27 cellular contexts compared by ENCODE assay signal in genomic region chr20:10939297-10939949, GRCh38.
DNase-seq lines count a peak whose midpoint lies in the region; ATAC-seq and TF ChIP-seq lines count a peak whose summit lies in the region.
"Had no signal": no experiment of that assay in that cellular context is flagged by ENCODE, and none has a peak within 500 bp of the region (broad histone marks: within the 10 kb centered on the region; RNA-seq: fewer than 3 reads in every experiment).

No MANE protein-coding gene starts in this region.

- no peak overlapping the region for H3K4ac ChIP-seq in IMR-90 (ENCODE audit: low read depth, low read length)

- H3K9me3 ChIP-seq in IMR-90 (ENCODE audit: control insufficient read depth, insufficient read depth, low read length) (no peaks in the 10 kb centered on the region), upper lobe of left lung (no peaks in the 10 kb centered on the region)
- H3K9me3 ChIP-seq: esophagus squamous epithelium, psoas muscle, SJCRH30, tibial artery had no signal

- no peak overlapping the region for H3K14ac ChIP-seq in IMR-90 (replicated peaks; ENCODE audit: low read depth, low read length)

- H4K5ac ChIP-seq in IMR-90 (ENCODE audit: low read depth, low read length) = no peak overlapping the region

- H3K9me1 ChIP-seq in IMR-90 (ENCODE audit: insufficient read depth, low read length) = no peaks in the 10 kb centered on the region

- no peak overlapping the region for H2BK120ac ChIP-seq in IMR-90 (ENCODE audit: low read depth, low read length)

- intact Hi-C loops in IMR-90 (cut with micrococcal nuclease) = no loop called here

- no peak for ATAC-seq in IMR-90 (ENCODE audit: low read depth)
- no peak for ATAC-seq in upper lobe of left lung (ENCODE audit: low FRiP score in 2 of 2)
- ATAC-seq in GM19467 (IDR thresholded peaks at IDR 0.05; ENCODE audit: unreplicated experiment) = no peak
- ATAC-seq: CD8-positive, alpha-beta T cell; left colon; natural killer cell treated with Interleukin-12 subunit alpha and Interleukin-12 subunit beta and Interleukin-15 and Interleukin-18, amount 100 ng/mL, for 72 hours; psoas muscle had no signal

- TF ChIP-seq EP300 in upper lobe of left lung (IDR thresholded peaks at IDR 0.05) = no peak

- no peak overlapping the region for H2BK5ac ChIP-seq in IMR-90 (ENCODE audit: low read depth, low read length, poor library complexity, severe bottlenecking)

- no TSS peak for BruUV-seq in IMR-90 (replicated peaks; lab: Mats Ljungman, UMichigan)

- WGBS in IMR-90 (ENCODE audit: extremely low coverage in 2 of 2, insufficient read length in 1 of 2), 2 experiments = no CpG with 5 or more reads among the region's 2 CpGs
- WGBS in upper lobe of left lung, 2 donors = 97 to 100% methylated on average over 2 of the region's 2 CpGs

- POLR2A ChIA-PET in IMR-90 (lab: Charles Lee; ENCODE audit: unreplicated experiment) = no interaction called here

- dilution Hi-C loops in IMR-90 (cut with HindIII; ENCODE audit: low sequenced_read_pairs, unreplicated experiment) = no loop called here

- no peak overlapping the region for H3K18ac ChIP-seq in IMR-90 (ENCODE audit: low read depth, low read length)

- TF ChIP-seq POLR2A in IMR-90 (IDR thresholded peaks at IDR 0.05; ENCODE audit: low read depth, low read length) = no peak
- TF ChIP-seq POLR2A in upper lobe of left lung (IDR thresholded peaks at IDR 0.05) = no peak

- DNase-seq in IMR-90 = peak; percentile 22
- DNase-seq in brain microvascular endothelial cell = peak; percentile 43
- peak; percentile 44 for DNase-seq in fibroblast of mammary gland (ENCODE audit: low read depth)
- DNase-seq in GM03348 (ENCODE audit: low spot score) = no peak
- DNase-seq in upper lobe of left lung = no peak
- DNase-seq in NCI-H2107 (lab: John Stamatoyannopoulos, UW) = no peak
- DNase-seq: activated CD4-positive, alpha-beta T cell treated with anti-CD3 and anti-CD28 coated beads for 48 hours; activated T-cell treated with anti-CD3 and anti-CD28 coated beads for 4 hours; caudate nucleus; CD8-positive, alpha-beta T cell; DMS 273 treated with DMSO at 0.1 percent for 48 hours; esophagus squamous epithelium; hippocampal formation; KG1; left colon; MV-4-11; NCI-H1436; NCI-H446; NCI-H748 treated with DMSO at 0.1 percent for 48 hours; occipital lobe; psoas muscle; SJCRH30; stimulated activated CD4-positive, alpha-beta T cell treated with anti-CD3 and anti-CD28 coated beads, Interleukin-4, amount 100 ng/mL, for 24 hours; tibial artery had no signal

- no peak overlapping the region for H2AK5ac ChIP-seq in IMR-90 (ENCODE audit: low read depth, low read length)

- CTCF ChIA-PET in IMR-90 (lab: Yijun Ruan, JAX) = no interaction called here

- H3K79me2 ChIP-seq in ACC112 (ENCODE audit: control insufficient read depth, insufficient read depth, low read length, unreplicated experiment) = no peaks in the 10 kb centered on the region

- H2BK15ac ChIP-seq in IMR-90 (ENCODE audit: low read depth, low read length) = no peak overlapping the region

- no peak overlapping the region for H3K56ac ChIP-seq in IMR-90 (ENCODE audit: extremely low read depth, insufficient read depth, low read length)

- peak overlapping the region; percentile 34; the same call in 1 of the 2 replicates for H3K4me3 ChIP-seq in ACC112 (ENCODE audit: low read depth, low read length)
- no peak overlapping the region for H3K4me3 ChIP-seq in IMR-90 (ENCODE audit: insufficient read depth, low read depth, low read length)
- no peak overlapping the region for H3K4me3 ChIP-seq in brain microvascular endothelial cell (ENCODE audit: low read depth, low read length)
- no peak overlapping the region for H3K4me3 ChIP-seq in fibroblast of mammary gland (ENCODE audit: control insufficient read depth, low read depth, low read length)
- H3K4me3 ChIP-seq in upper lobe of left lung = no peak overlapping the region
- H3K4me3 ChIP-seq: esophagus squamous epithelium, psoas muscle, SJCRH30, tibial artery had no signal

- no peak overlapping the region for H4K8ac ChIP-seq in IMR-90 (ENCODE audit: low read depth in 2 of 2, low read length in 2 of 2)

- TF ChIP-seq CTCF in IMR-90 (conservative IDR thresholded peaks at IDR 0.05; ENCODE audit: low read depth, low read length) = no peak
- no peak for TF ChIP-seq CTCF in brain microvascular endothelial cell (IDR thresholded peaks at IDR 0.05; ENCODE audit: low read depth, low read length, missing control alignments)
- TF ChIP-seq CTCF in fibroblast of mammary gland (conservative IDR thresholded peaks at IDR 0.05; ENCODE audit: control insufficient read depth, insufficient read depth, low read depth, low read length) = no peak
- no peak for TF ChIP-seq CTCF in upper lobe of left lung (IDR thresholded peaks at IDR 0.05)

- in situ Hi-C loops in IMR-90 (cut with MboI; ENCODE audit: low sequenced_read_pairs) (no loop called here), brain microvascular endothelial cell (cut with HindIII; ENCODE audit: low pct_ligation_motif_present, low sequenced_read_pairs) (no loop called here)

- H3K27me3 ChIP-seq in ACC112 (ENCODE audit: insufficient read depth, low read length) = no peaks in the 10 kb centered on the region
- no peaks in the 10 kb centered on the region; the same call in 1 of the 2 replicates for H3K27me3 ChIP-seq in IMR-90 (ENCODE audit: control insufficient read depth, insufficient read depth, low read length)
- H3K27me3 ChIP-seq in brain microvascular endothelial cell (replicated peaks) = no peaks in the 10 kb centered on the region
- no peaks in the 10 kb centered on the region for H3K27me3 ChIP-seq in upper lobe of left lung
- H3K27me3 ChIP-seq: esophagus squamous epithelium, SJCRH30, tibial artery had no signal

- no peaks in the 10 kb centered on the region for H3K79me1 ChIP-seq in IMR-90 (ENCODE audit: low read depth in 1 of 2, low read length in 2 of 2)

- no peak overlapping the region for H2AK9ac ChIP-seq in IMR-90 (replicated peaks; ENCODE audit: low read depth, low read length, poor library complexity)

- H3K4me1 ChIP-seq in ACC112 (ENCODE audit: control insufficient read depth, insufficient read depth, low read length, unreplicated experiment) (peaks cover 13% of the 10 kb centered on the region), IMR-90 (ENCODE audit: control insufficient read depth, insufficient read depth, low read length) (no peaks in the 10 kb centered on the region), upper lobe of left lung (no peaks in the 10 kb centered on the region)
- H3K4me1 ChIP-seq: psoas muscle, SJCRH30 had no signal

- H2AFZ ChIP-seq in ACC112 (ENCODE audit: low read length, unreplicated experiment) = peak overlapping the region; percentile 80
- no peak overlapping the region for H2AFZ ChIP-seq in IMR-90 (replicated peaks; ENCODE audit: low read length, poor library complexity)

- no peak overlapping the region for H3K23ac ChIP-seq in IMR-90 (ENCODE audit: low read depth, low read length)

- no peak overlapping the region for H3K4me2 ChIP-seq in IMR-90 (ENCODE audit: low read depth, low read length)

- no peak for TF ChIP-seq RAD21 in IMR-90 (IDR thresholded peaks at IDR 0.05; ENCODE audit: low read length)

- peak overlapping the region; percentile 64 for H3K27ac ChIP-seq in ACC112 (ENCODE audit: low read depth, low read length)
- no peak overlapping the region for H3K27ac ChIP-seq in IMR-90 (ENCODE audit: insufficient read depth, low read length)
- H3K27ac ChIP-seq in brain microvascular endothelial cell = no peak overlapping the region
- no peak overlapping the region for H3K27ac ChIP-seq in upper lobe of left lung
- H3K27ac ChIP-seq: psoas muscle, SJCRH30, tibial artery had no signal

- H3K36me3 ChIP-seq in ACC112 (ENCODE audit: insufficient read depth, low read length) = no peaks in the 10 kb centered on the region
- H3K36me3 ChIP-seq in IMR-90 (ENCODE audit: control insufficient read depth, insufficient read depth, low read length) = no peaks in the 10 kb centered on the region
- H3K36me3 ChIP-seq in brain microvascular endothelial cell (replicated peaks) = no peaks in the 10 kb centered on the region
- no peaks in the 10 kb centered on the region for H3K36me3 ChIP-seq in upper lobe of left lung
- H3K36me3 ChIP-seq: esophagus squamous epithelium, SJCRH30, tibial artery had no signal

- H3K9ac ChIP-seq in IMR-90 (ENCODE audit: low read depth, low read length) = no peak overlapping the region

- no peak overlapping the region for H2BK20ac ChIP-seq in IMR-90 (ENCODE audit: low read depth, low read length)

- H4K20me1 ChIP-seq in IMR-90 (ENCODE audit: insufficient read depth, low read length) = no peaks in the 10 kb centered on the region

- no peak overlapping the region for H4K91ac ChIP-seq in IMR-90 (ENCODE audit: insufficient read depth, low read depth, low read length)

TF ChIP-seq in IMR-90, 13 proteins besides CTCF, POLR2A, EP300 and RAD21:
- TF ChIP-seq CEBPB (IDR thresholded peaks at IDR 0.05; ENCODE audit: low read depth, low read length) (peak; percentile 93), RCOR1 (IDR thresholded peaks at IDR 0.05; ENCODE audit: insufficient replicate concordance, low read length) (no peak)

Comparison
In these comparisons a context has a peak if more than half of its experiments do, and no peak if none do; other contexts are left out.
1. DNase-seq: peak in IMR-90 (single experiment), brain microvascular endothelial cell (single experiment) and fibroblast of mammary gland (single experiment); none in GM03348 (single experiment), upper lobe of left lung (0 of 2) and NCI-H2107 (single experiment).